Comparison of ENCODE assay signal across 20 cellular contexts in the genomic region with DNA sequence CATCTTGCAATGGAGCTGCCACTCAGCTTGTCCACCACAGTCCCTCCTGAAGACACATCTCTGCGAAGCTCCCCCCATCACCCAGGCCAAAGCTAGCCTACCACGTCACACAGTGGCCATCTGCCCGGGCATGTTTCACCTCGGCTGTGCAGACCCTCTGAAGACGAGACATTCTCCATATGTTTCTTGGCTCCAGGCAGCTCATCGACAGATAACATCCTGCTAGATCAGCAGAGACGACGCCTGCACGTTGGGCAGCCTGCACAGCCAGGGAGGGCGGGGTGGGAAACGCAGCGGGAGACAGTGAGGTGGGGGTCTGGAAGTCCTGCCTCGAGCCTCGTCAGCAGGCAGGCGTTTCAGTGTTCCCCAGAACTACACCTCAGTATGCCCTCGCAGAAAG. TPM values are rescaled to one million over a fixed set of nuclear protein-coding genes. Genes with fewer than 3 reads are reported as not detected.
DNase-seq lines count a peak whose midpoint lies in the region; ATAC-seq, FAIRE-seq and TF ChIP-seq lines count a peak whose summit lies in the region.
"Had no signal": no experiment of that assay in that cellular context is flagged by ENCODE, and none has a peak within 500 bp of the region (broad histone marks: within the 10 kb centered on the region; RNA-seq: fewer than 3 reads in every experiment).

No MANE protein-coding gene starts in this region.

- no peak overlapping the region for H3K4me3 ChIP-seq in BLaER1
- no peak overlapping the region for H3K4me3 ChIP-seq in H1 (ENCODE audit: extremely low read depth in 1 of 4, insufficient read depth in 2 of 4, low read depth in 3 of 4, low read length in 4 of 4)
- H3K4me3 ChIP-seq in neuronal stem cell (ENCODE audit: low read length in 2 of 2), result no peak overlapping the region
- H3K4me3 ChIP-seq: GM23338 had no signal

- H4K20me1 ChIP-seq in BLaER1, result no peaks in the 10 kb centered on the region
- peaks cover 0 to 2% of the 10 kb centered on the region in 2 experiments for H4K20me1 ChIP-seq in H1 (replicated peaks in 1 of 2; ENCODE audit: control insufficient read depth in 1 of 2, insufficient read depth in 2 of 2, low read length in 2 of 2)

- H4K8ac ChIP-seq in H1 (ENCODE audit: extremely low read depth, insufficient read depth, low read length), result no peak overlapping the region
- no peak overlapping the region for H4K8ac ChIP-seq in neuronal stem cell (ENCODE audit: low read depth, low read length)

- H4K91ac ChIP-seq in H1 (replicated peaks; ENCODE audit: insufficient read length, low read length), result no peak overlapping the region
- no peak overlapping the region for H4K91ac ChIP-seq in neuronal stem cell (ENCODE audit: low read depth, low read length, poor library complexity)

- H3K9ac ChIP-seq in BLaER1, result no peak overlapping the region
- H3K9ac ChIP-seq in H1 (replicated peaks in 1 of 4; ENCODE audit: extremely low read depth in 1 of 4, low read depth in 3 of 4, low read length in 3 of 4), result no peak overlapping the region
- no peak overlapping the region for H3K9ac ChIP-seq in neuronal stem cell (ENCODE audit: low read depth, low read length, poor library complexity)

- H3K18ac ChIP-seq in H1 (ENCODE audit: extremely low read depth, low read length) (no peak overlapping the region), neuronal stem cell (ENCODE audit: low read length) (peak overlapping the region; percentile 65)

- no peak overlapping the region for H3K4me3 Mint-ChIP-seq in effector memory CD8-positive, alpha-beta T cell
- H3K4me3 Mint-ChIP-seq: CD4-positive, alpha-beta T cell; GM23338; H9 had no signal

- no peak overlapping the region for H3K27ac Mint-ChIP-seq in effector memory CD8-positive, alpha-beta T cell
- H3K27ac Mint-ChIP-seq: CD4-positive, alpha-beta T cell; GM23338 had no signal

- H2AK5ac ChIP-seq in H1 (ENCODE audit: low read depth, low read length) (no peak overlapping the region), neuronal stem cell (ENCODE audit: low read depth, low read length) (peak overlapping the region; percentile 36)

- TF ChIP-seq POLR2A in H1 (IDR thresholded peaks at IDR 0.05; ENCODE audit: control extremely low read depth in 1 of 2, low read depth in 2 of 2, low read length in 2 of 2), result no peak

- H3K27ac ChIP-seq in BLaER1 (peak overlapping the region; percentile 21; the same call in 1 of the 2 replicates), H1 (ENCODE audit: low read depth, low read length) (no peak overlapping the region), neuronal stem cell (replicated peaks; ENCODE audit: low read length) (no peak overlapping the region)
- H3K27ac ChIP-seq: C4-2B had no signal

- H3K4ac ChIP-seq in H1 (replicated peaks; ENCODE audit: insufficient read length, low read depth, low read length), result no peak overlapping the region
- no peak overlapping the region for H3K4ac ChIP-seq in neuronal stem cell (ENCODE audit: low read length)

- peaks cover 0 to 6% of the 10 kb centered on the region in 2 donors for H3K9me3 Mint-ChIP-seq in effector memory CD8-positive, alpha-beta T cell

- no peak overlapping the region for H3K14ac ChIP-seq in H1 (ENCODE audit: insufficient read length)
- H3K14ac ChIP-seq in neuronal stem cell (ENCODE audit: low read length), result no peak overlapping the region

- POLR2A ChIA-PET in H1 (lab: Charles Lee; ENCODE audit: partially characterized antibody), result no interaction called here

- H3K36me3 ChIP-seq in BLaER1 (0 out of 2 replicates have a peak, but pooled peaks cover 5% of the 10 kb centered on the region), H1 (ENCODE audit: control insufficient read depth in 2 of 4, insufficient read depth in 4 of 4, low read length in 3 of 4) (no peaks in the 10 kb centered on the region), neuronal stem cell (replicated peaks in 1 of 2; ENCODE audit: control insufficient read depth in 2 of 2, insufficient read depth in 2 of 2, low read length in 2 of 2) (no peaks in the 10 kb centered on the region)

- no peak for ATAC-seq in effector memory CD8-positive, alpha-beta T cell (replicated peaks)
- ATAC-seq: GM23338 had no signal

- H3K27me3 Mint-ChIP-seq in effector memory CD8-positive, alpha-beta T cell, result peaks cover 0 to 52% of the 10 kb centered on the region in 2 donors

- H3K23me2 ChIP-seq in H1 (ENCODE audit: low read depth, low read length), result no peaks in the 10 kb centered on the region

- H2AFZ ChIP-seq in H1 (ENCODE audit: low read length) (no peak overlapping the region), neuronal stem cell (ENCODE audit: low read length) (no peak overlapping the region)
- H2AFZ ChIP-seq: GM23338 had no signal

- H3K23ac ChIP-seq in H1 (ENCODE audit: insufficient read length), result no peak overlapping the region
- peak overlapping the region; percentile 17 for H3K23ac ChIP-seq in neuronal stem cell (ENCODE audit: low read depth, low read length, poor library complexity)

- no peak overlapping the region for H4K5ac ChIP-seq in H1 (ENCODE audit: insufficient read length, low read depth, low read length)

- H3K36me3 Mint-ChIP-seq in effector memory CD8-positive, alpha-beta T cell (ENCODE audit: insufficient read depth), result no peaks in the 10 kb centered on the region

- peaks cover 3% of the 10 kb centered on the region in 2 donors for H3K4me1 Mint-ChIP-seq in effector memory CD8-positive, alpha-beta T cell (ENCODE audit: low read depth in 2 of 2)

- no peaks in the 10 kb centered on the region for H3K27me3 ChIP-seq in BLaER1
- no peaks in the 10 kb centered on the region for H3K27me3 ChIP-seq in H1 (replicated peaks in 1 of 4; ENCODE audit: control insufficient read depth in 3 of 4, extremely low read depth in 1 of 4, insufficient read depth in 3 of 4, low read length in 3 of 4)
- H3K27me3 ChIP-seq in neuronal stem cell (ENCODE audit: control insufficient read depth in 3 of 3, insufficient read depth in 3 of 3, low read depth in 1 of 3, low read length in 3 of 3), result peaks cover 0 to 5% (median 0%) of the 10 kb centered on the region in 3 experiments

- H2BK20ac ChIP-seq in H1 (ENCODE audit: low read length), result no peak overlapping the region

- no peak for TF ChIP-seq RAD21 in H1 (IDR thresholded peaks at IDR 0.05 in 1 of 2, conservative IDR thresholded peaks at IDR 0.05 in 1 of 2; ENCODE audit: low read depth in 2 of 2, low read length in 2 of 2)

- 92% methylated on average over 7 of the region's 16 CpGs; no CpG with 5 or more reads in 1 of the 2 experiments for WGBS in H1 (ENCODE audit: extremely low coverage in 1 of 2, insufficient coverage in 1 of 2, insufficient read length in 1 of 2, insufficient replicate concordance in 2 of 2, low coverage in 1 of 2, low lambda C conversion rate in 2 of 2, missing lambda C conversion rate in 1 of 2), 2 experiments
- WGBS in neuronal stem cell (ENCODE audit: extremely low coverage in 2 of 2, insufficient read length in 2 of 2, insufficient replicate concordance in 1 of 2), 2 donors, result no CpG with 5 or more reads among the region's 16 CpGs

- no peaks in the 10 kb centered on the region for H3K79me1 ChIP-seq in H1 (ENCODE audit: low read depth, low read length)
- no peaks in the 10 kb centered on the region for H3K79me1 ChIP-seq in neuronal stem cell (ENCODE audit: low read depth, low read length)

- H3K4me2 ChIP-seq in BLaER1, result peak overlapping the region; percentile 95
- H3K4me2 ChIP-seq in H1 (ENCODE audit: insufficient read depth in 1 of 2, low read depth in 2 of 2, low read length in 2 of 2), result no peak overlapping the region
- H3K4me2 ChIP-seq in neuronal stem cell (ENCODE audit: insufficient read depth, low read length, poor library complexity, severe bottlenecking), result no peak overlapping the region
- H3K4me2 ChIP-seq: GM23338 had no signal

- DNase-seq in SK-N-DZ (ENCODE audit: low spot score) (peak; percentile 29), H1 (ENCODE audit: low read depth in 1 of 2, low spot score in 2 of 2) (no peak), neuronal stem cell (ENCODE audit: low spot score) (no peak), NAMALWA (ENCODE audit: low spot score) (no peak), NCI-H510A treated with DMSO at 0.1 percent for 48 hours (lab: John Stamatoyannopoulos, UW) (no peak)
- DNase-seq in effector memory CD8-positive, alpha-beta T cell, result no peak
- DNase-seq: 8988T; Caco-2; CD4-positive, alpha-beta T cell; DMS153; DMS79; GDM1; H9; IMR-90 had no signal

- no peaks in the 10 kb centered on the region for H3K79me2 ChIP-seq in H1 (ENCODE audit: control insufficient read depth in 1 of 2, insufficient read depth in 2 of 2, low read length in 2 of 2)

- no peak for TF ChIP-seq EP300 in H1 (IDR thresholded peaks at IDR 0.05; ENCODE audit: borderline replicate concordance in 1 of 2, low read depth in 2 of 2, low read length in 2 of 2)

- H2BK120ac ChIP-seq in H1 (replicated peaks; ENCODE audit: low read depth, low read length), result no peak overlapping the region
- no peak overlapping the region for H2BK120ac ChIP-seq in neuronal stem cell (ENCODE audit: low read depth, low read length)

- H3K4me1 ChIP-seq in BLaER1 (peaks cover 99% of the 10 kb centered on the region), H1 (replicated peaks in 1 of 4; ENCODE audit: control insufficient read depth in 3 of 4, insufficient read depth in 4 of 4, low read length in 3 of 4) (peaks cover 0 to 4% (median 0%) of the 10 kb centered on the region in 4 experiments; a peak in 1 of 7 replicates), neuronal stem cell (ENCODE audit: control insufficient read depth in 2 of 2, insufficient read depth in 1 of 2, low read depth in 1 of 2, low read length in 2 of 2) (peaks cover 0 to 4% of the 10 kb centered on the region in 2 donors)

- H2BK15ac ChIP-seq in H1 (ENCODE audit: low read length) (no peak overlapping the region), neuronal stem cell (ENCODE audit: low read length) (no peak overlapping the region)

- peak overlapping the region; percentile 35; the same call in 1 of the 2 replicates for H2BK12ac ChIP-seq in H1 (ENCODE audit: low read depth, low read length)
- no peak overlapping the region for H2BK12ac ChIP-seq in neuronal stem cell (ENCODE audit: low read length)

- CTCF ChIA-PET in H1 (lab: Charles Lee; ENCODE audit: partially characterized antibody), result interaction anchor here (0.9 kb wide), 1 partner anchor 148 kb away, joined by 3 read pairs; no protein-coding TSS in a partner anchor

- TF ChIP-seq CTCF in H1 (IDR thresholded peaks at IDR 0.05; ENCODE audit: control extremely low read depth in 1 of 3, insufficient read depth in 1 of 3, low read depth in 1 of 3, low read length in 3 of 3), result no peak

- peaks cover 22% of the 10 kb centered on the region for H3K9me3 ChIP-seq in BLaER1
- peaks cover 0 to 4% of the 10 kb centered on the region in 2 experiments; a peak in 1 of 4 replicates for H3K9me3 ChIP-seq in H1 (ENCODE audit: insufficient read depth in 2 of 2, low read depth in 1 of 2, low read length in 1 of 2)
- H3K9me3 ChIP-seq in neuronal stem cell (replicated peaks in 1 of 2; ENCODE audit: control insufficient read depth in 2 of 2, insufficient read depth in 1 of 2, low read depth in 1 of 2, low read length in 2 of 2), result peaks cover 0 to 8% of the 10 kb centered on the region in 2 donors
- H3K9me3 ChIP-seq: Caco-2 had no signal

- no peak for FAIRE-seq in H1 (lab: Jason Lieb, UNC)
- FAIRE-seq: GM12892, GM18507, HTR-8/SVneo had no signal

- no peak overlapping the region for H3K56ac ChIP-seq in H1 (replicated peaks; ENCODE audit: insufficient read length, low read depth, low read length)

- H2BK5ac ChIP-seq in H1 (ENCODE audit: low read depth, low read length) (0 out of 2 replicates have a peak overlapping the region, but pooled peaks have one; percentile 2), neuronal stem cell (ENCODE audit: low read length) (no peak overlapping the region)

RNA-seq across cellular contexts. Expression of gene PTPRN2, which starts 53.0 kb away (rescaled TPM):
- 14.0 and 19.0 TPM in 2 replicates for polyA plus RNA-seq in SK-N-DZ (2014; cell fraction: cytosol; rRNA removed)
- polyA plus RNA-seq in SK-N-DZ (2014; cell fraction: nucleus; rRNA removed), result 7.1 and 9.5 TPM in 2 replicates
- total RNA-seq in H1 (2021; fragmentation: NEBNext Ultra II Directional; extraction: Animal tissue kit (Norgen Biotek cat#: 25700)), result 3.6 and 4.5 TPM in 2 replicates
- polyA plus RNA-seq in H1 (2011; rRNA removed), result 2.6 and 4.9 TPM in 2 replicates
- 3.7 TPM for polyA plus RNA-seq in H1 (2011; cell fraction: cytosol; rRNA removed)
- polyA plus RNA-seq in H1 (2011; cell fraction: nucleus; rRNA removed), result 5.5 TPM
- 1.3 to 2.3 TPM (median 1.8 TPM) in 4 replicates for polyA plus RNA-seq in H1 (2012, experiment 1 of 2)
- 1.4 TPM for polyA plus RNA-seq in H1 (2012, experiment 2 of 2)
- polyA plus RNA-seq in H1 (2013, experiment 1 of 2), result 1.4 TPM
- polyA plus RNA-seq in H1 (2013, experiment 2 of 2), result 1.5 TPM
- 3.4 and 3.5 TPM in 2 replicates for polyA minus RNA-seq in H1 (2011; rRNA and poly(A)+ RNA removed)
- polyA minus RNA-seq in H1 (2011; cell fraction: cytosol; rRNA and poly(A)+ RNA removed), result 4.8 TPM
- polyA minus RNA-seq in H1 (2011; cell fraction: nucleus; rRNA and poly(A)+ RNA removed), result 7.4 TPM
- 19.0 TPM for polyA plus RNA-seq in neuronal stem cell (2013, experiment 1 of 2)
- 20.3 TPM for polyA plus RNA-seq in neuronal stem cell (2013, experiment 2 of 2)
- total RNA-seq: IMR-90 had no signal
